In genomic region chr5:151596839-151597539, GRCh38 we compare ENCODE assay signal across 13 cellular contexts. TPM values are rescaled to one million over a fixed set of nuclear protein-coding genes. Genes with fewer than 3 reads are reported as not detected.
A peak's percentile ranks its signal among the peaks of the same experiment; 100 is the strongest.
DNase-seq lines count a peak whose midpoint lies in the region; ATAC-seq, FAIRE-seq and TF ChIP-seq lines count a peak whose summit lies in the region.
"Had no signal": no experiment of that assay in that cellular context is flagged by ENCODE, and none has a peak within 500 bp of the region (broad histone marks: within the 10 kb centered on the region; RNA-seq: fewer than 3 reads in every experiment).

No MANE protein-coding gene starts in this region.

- H3K9me3 Mint-ChIP-seq in endodermal cell, result no peaks in the 10 kb centered on the region

- TF ChIP-seq POLR2A in breast epithelium (IDR thresholded peaks at IDR 0.05) (no peak), sigmoid colon (IDR thresholded peaks at IDR 0.05) (no peak)

- FAIRE-seq in urothelium cell line (lab: Jason Lieb, UNC), result no peak
- FAIRE-seq: A549 had no signal

- H3K36me3 Mint-ChIP-seq in endodermal cell (ENCODE audit: low read depth), result no peaks in the 10 kb centered on the region

- H3K9me3 ChIP-seq in breast epithelium (no peaks in the 10 kb centered on the region), endodermal cell (ENCODE audit: control insufficient read depth, low read length) (no peaks in the 10 kb centered on the region), lower lobe of right lung (no peaks in the 10 kb centered on the region), sigmoid colon (no peaks in the 10 kb centered on the region)
- H3K9me3 ChIP-seq: A549, thoracic aorta had no signal

- no peaks in the 10 kb centered on the region for H3K27me3 Mint-ChIP-seq in endodermal cell (ENCODE audit: insufficient read depth)

- peak; percentile 31 to 59 for ATAC-seq in lower lobe of right lung

- TF ChIP-seq EP300 in sigmoid colon (IDR thresholded peaks at IDR 0.05), result no peak

- peak; percentile 54 to 58 for DNase-seq in T47D (ENCODE audit: low read depth in 1 of 2, low spot score in 1 of 2)
- DNase-seq in breast epithelium (ENCODE audit: low spot score in 2 of 2), result no peak
- DNase-seq in endodermal cell, result peak; percentile 88
- DNase-seq in lower lobe of right lung, result no peak
- peak; percentile 60 for DNase-seq in urothelium cell line (ENCODE audit: low spot score)
- no peak for DNase-seq in sigmoid colon
- no peak for DNase-seq in NOMO-1 (lab: John Stamatoyannopoulos, UW; ENCODE audit: unreplicated experiment in 2 of 2)
- DNase-seq in foreskin melanocyte, result no peak
- DNase-seq: DMS153 had no signal

- H3K27me3 ChIP-seq in breast epithelium, result no peaks in the 10 kb centered on the region
- no peaks in the 10 kb centered on the region for H3K27me3 ChIP-seq in endodermal cell (ENCODE audit: control insufficient read depth, insufficient read depth, low read length, poor library complexity, severe bottlenecking)
- no peaks in the 10 kb centered on the region for H3K27me3 ChIP-seq in lower lobe of right lung (ENCODE audit: low read depth)
- H3K27me3 ChIP-seq in sigmoid colon, result no peaks in the 10 kb centered on the region

- H3K9ac ChIP-seq in endodermal cell (ENCODE audit: extremely low read depth, low read length, poor library complexity, severe bottlenecking), result no peak overlapping the region

- 37% methylated on average over 2 of the region's 2 CpGs; no CpG with 5 or more reads in 1 of the 2 experiments for WGBS in endodermal cell (ENCODE audit: insufficient coverage in 1 of 2, insufficient read length in 1 of 2), 2 experiments
- WGBS in sigmoid colon, 2 donors, result 70 to 72% methylated on average over 2 of the region's 2 CpGs

- H3K4me1 ChIP-seq in breast epithelium (no peaks in the 10 kb centered on the region), endodermal cell (ENCODE audit: control insufficient read depth, insufficient read depth, low read length) (peaks cover 19% of the 10 kb centered on the region), lower lobe of right lung (no peaks in the 10 kb centered on the region), sigmoid colon (no peaks in the 10 kb centered on the region)
- H3K4me1 ChIP-seq: A549 had no signal

- no peak overlapping the region for H3K27ac Mint-ChIP-seq in endodermal cell

- H3K27ac ChIP-seq in breast epithelium (no peak overlapping the region), endodermal cell (ENCODE audit: low read depth, low read length) (peak overlapping the region; percentile 45), lower lobe of right lung (no peak overlapping the region), sigmoid colon (no peak overlapping the region)
- H3K27ac ChIP-seq: A549, thoracic aorta had no signal

- H3K36me3 ChIP-seq in breast epithelium, result no peaks in the 10 kb centered on the region
- no peaks in the 10 kb centered on the region for H3K36me3 ChIP-seq in endodermal cell (ENCODE audit: control insufficient read depth, insufficient read depth, low read length)
- H3K36me3 ChIP-seq in lower lobe of right lung, result no peaks in the 10 kb centered on the region
- no peaks in the 10 kb centered on the region for H3K36me3 ChIP-seq in sigmoid colon
- H3K36me3 ChIP-seq: thoracic aorta had no signal

- intact Hi-C loops in breast epithelium (cut with DNase I; ENCODE audit: low total_unique reads) (no loop called here), lower lobe of right lung (cut with DNase I) (no loop called here), sigmoid colon (cut with DNase I) (no loop called here)

- no peak overlapping the region for H3K4me3 Mint-ChIP-seq in endodermal cell

- peaks cover 27% of the 10 kb centered on the region for H3K4me1 Mint-ChIP-seq in endodermal cell

- in situ Hi-C loops in T47D (cut with HindIII; ENCODE audit: low pct_unique_long_range_greater_than_20kb, low sequenced_read_pairs), result no loop called here

- TF ChIP-seq CTCF in breast epithelium (IDR thresholded peaks at IDR 0.05) (no peak), endodermal cell (conservative IDR thresholded peaks at IDR 0.05) (no peak), lower lobe of right lung (IDR thresholded peaks at IDR 0.05) (no peak), sigmoid colon (IDR thresholded peaks at IDR 0.05) (no peak)

- no peak overlapping the region for H3K4me3 ChIP-seq in breast epithelium
- no peak overlapping the region for H3K4me3 ChIP-seq in endodermal cell (ENCODE audit: low read length)
- no peak overlapping the region for H3K4me3 ChIP-seq in lower lobe of right lung
- no peak overlapping the region for H3K4me3 ChIP-seq in sigmoid colon
- H3K4me3 ChIP-seq: A549, skin epidermis, thoracic aorta had no signal

RNA-seq across cellular contexts. Expression of gene FAT2, which starts 5.9 kb away (rescaled TPM):
- total RNA-seq in breast epithelium (1 to 10 TPM in 2 of 3 donors, under 1 TPM in 1; 0.16 to 5.4 (median 3.6) TPM), endodermal cell (under 1 TPM in 1 of 2 donors, not detected in 1; 0.18 TPM), lower lobe of right lung (0.53 TPM), sigmoid colon (not detected)
- 0.07 TPM for polyA plus RNA-seq in endodermal cell (2013, experiment 1 of 2)
- polyA plus RNA-seq in endodermal cell (2013, experiment 2 of 2), result 0.08 TPM
- under 1 TPM in 1 of 3 donors, not detected in 2; 0.03 TPM for polyA plus RNA-seq in sigmoid colon
- total RNA-seq: T-helper 1 cell treated with Interleukin-12 subunit alpha and Interleukin-12 subunit beta and Interleukin-4 antibody, amounts not matched to agents 30 ng/mL and 1 ng/mL, for 36 hours had no signal

Comparison
In these comparisons a context has a peak if more than half of its experiments do, and no peak if none do; other contexts are left out.
1. DNase-seq: peak in T47D (2 of 2), endodermal cell (single experiment) and urothelium cell line (single experiment); none in breast epithelium (0 of 2), lower lobe of right lung (single experiment), sigmoid colon (single experiment), NOMO-1 (0 of 2) and foreskin melanocyte (single experiment).